29 cellular contexts compared by ENCODE assay signal in the genomic region with DNA sequence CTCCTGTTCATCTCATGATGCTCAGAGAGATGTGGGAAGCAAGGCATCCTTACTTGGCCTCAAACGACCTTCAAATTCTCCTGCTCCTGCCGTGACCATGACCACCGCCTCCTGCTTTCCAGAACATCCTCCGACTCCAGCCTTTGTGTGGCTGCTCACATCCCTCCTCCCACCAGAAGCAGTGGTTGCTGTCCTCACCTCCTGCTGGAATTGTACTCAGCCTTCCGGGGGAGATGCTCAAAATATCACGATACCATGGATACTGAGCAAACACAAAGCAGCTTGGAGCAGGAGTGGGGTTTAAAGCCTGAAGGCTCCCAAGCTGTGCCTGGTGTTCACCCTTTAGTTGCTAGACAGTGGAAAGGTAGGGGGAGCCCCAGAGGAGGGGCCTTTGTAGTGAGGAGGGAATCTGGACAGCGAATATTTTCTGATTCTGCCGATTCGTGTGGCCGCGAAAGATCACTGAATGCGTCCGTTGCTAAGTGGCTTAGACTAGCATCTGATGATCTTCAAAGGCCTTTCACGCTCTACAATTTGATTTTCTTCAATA.
"Had no signal": no experiment of that assay in that cellular context is flagged by ENCODE, and none has a peak within 500 bp of the region (broad histone marks: within the 10 kb centered on the region; RNA-seq: fewer than 3 reads in every experiment).

No MANE protein-coding gene starts in this region.

- H3K4me3 Mint-ChIP-seq: activated CD8-positive, alpha-beta memory T cell treated with anti-CD3 and anti-CD28 coated beads, Interleukin-2, amount 10 ng/mL, durations not matched to agents 7 days and 5 days; activated CD8-positive, alpha-beta T cell treated with anti-CD3 and anti-CD28 coated beads for 36 hours; activated naive CD4-positive, alpha-beta T cell treated with anti-CD3 and anti-CD28 coated beads, Interleukin-2, amount 50 U/mL, for 24 hours; effector memory CD8-positive, alpha-beta T cell; immature natural killer cell; naive thymus-derived CD8-positive, alpha-beta T cell; neural crest cell; T-helper 1 cell treated with Interleukin-12 subunit alpha and Interleukin-12 subunit beta and Interleukin-4 antibody, amounts not matched to agents 30 μg/mL and 1 μg/mL, for 36 hours had no signal

- H3K27me3 Mint-ChIP-seq: activated CD8-positive, alpha-beta memory T cell treated with anti-CD3 and anti-CD28 coated beads, Interleukin-2, amount 10 ng/mL, durations not matched to agents 7 days and 5 days; activated CD8-positive, alpha-beta T cell treated with anti-CD3 and anti-CD28 coated beads for 36 hours; activated naive CD4-positive, alpha-beta T cell treated with anti-CD3 and anti-CD28 coated beads, Interleukin-2, amount 50 U/mL, for 24 hours; effector memory CD8-positive, alpha-beta T cell; naive thymus-derived CD8-positive, alpha-beta T cell had no signal

- H3K4me3 ChIP-seq: body of pancreas, cardiac muscle cell, colonic mucosa, gastroesophageal sphincter, testis, transverse colon had no signal

- H3K27ac Mint-ChIP-seq: activated CD8-positive, alpha-beta memory T cell treated with anti-CD3 and anti-CD28 coated beads, Interleukin-2, amount 10 ng/mL, durations not matched to agents 7 days and 5 days; activated CD8-positive, alpha-beta T cell treated with anti-CD3 and anti-CD28 coated beads for 36 hours; activated naive CD4-positive, alpha-beta T cell treated with anti-CD3 and anti-CD28 coated beads, Interleukin-2, amount 50 U/mL, for 24 hours; activated T-helper 2 cell treated with anti-CD3 and anti-CD28 coated beads, Interferon-gamma antibody, Interleukin-2, Interleukin-4, amounts not matched to agents 10 μg/mL and 5 μg/mL and 100 μg/mL, durations not matched to agents 14 hours and 24 hours and 36 hours; effector memory CD8-positive, alpha-beta T cell; T-helper 1 cell treated with Interleukin-12 subunit alpha and Interleukin-12 subunit beta and Interleukin-4 antibody, amounts not matched to agents 30 μg/mL and 1 μg/mL, for 36 hours had no signal

- ATAC-seq: activated CD8-positive, alpha-beta memory T cell treated with anti-CD3 and anti-CD28 coated beads, Interleukin-2, amount 10 ng/mL, durations not matched to agents 7 days and 5 days; activated CD8-positive, alpha-beta T cell treated with anti-CD3 and anti-CD28 coated beads for 36 hours; body of pancreas; effector memory CD8-positive, alpha-beta T cell; gastroesophageal sphincter; naive thymus-derived CD8-positive, alpha-beta T cell had no signal

- H3K9me3 Mint-ChIP-seq: activated CD8-positive, alpha-beta T cell treated with anti-CD3 and anti-CD28 coated beads for 36 hours; activated naive CD4-positive, alpha-beta T cell treated with anti-CD3 and anti-CD28 coated beads, Interleukin-2, amount 50 U/mL, for 24 hours; effector memory CD8-positive, alpha-beta T cell; naive thymus-derived CD8-positive, alpha-beta T cell had no signal

- H3K4me1 Mint-ChIP-seq: neural crest cell had no signal

- H3K27ac ChIP-seq: body of pancreas, cardiac muscle cell, colonic mucosa, gastroesophageal sphincter, parathyroid adenoma, testis, transverse colon, VCaP had no signal

- DNase-seq: activated CD4-positive, alpha-beta T cell treated with anti-CD3 and anti-CD28 coated beads, Interleukin-2, amount 50 U/mL, for 1 hour; activated CD8-positive, alpha-beta memory T cell treated with anti-CD3 and anti-CD28 coated beads, Interleukin-2, amount 10 ng/mL, durations not matched to agents 7 days and 5 days; activated CD8-positive, alpha-beta T cell treated with anti-CD3 and anti-CD28 coated beads for 36 hours; activated T-cell treated with anti-CD3 and anti-CD28 coated beads, Interleukin-2, amount 50 U/mL, for 48 hours; anterior cingulate cortex; body of pancreas; cerebellar nuclear complex; colonic mucosa; effector memory CD8-positive, alpha-beta T cell; erythroblast; hippocampal formation; immature natural killer cell; mesenchymal stem cell; naive thymus-derived CD8-positive, alpha-beta T cell; occipital lobe; stimulated activated CD4-positive, alpha-beta T cell treated with anti-CD3 and anti-CD28 coated beads, Interleukin-15, amount 100 ng/mL, for 24 hours; stimulated activated CD4-positive, alpha-beta T cell treated with anti-CD3 and anti-CD28 coated beads, Interleukin-2, amount 100 ng/mL, for 24 hours; stimulated activated naive CD4-positive, alpha-beta T cell; T-helper 9 cell; testis; transverse colon had no signal
